ENCODE assay signal across 11 cellular contexts in genomic region chr7:138125598-138126111, GRCh38. TPM values are rescaled to one million over a fixed set of nuclear protein-coding genes. Genes with fewer than 3 reads are reported as not detected.
DNase-seq lines count a peak whose midpoint lies in the region; ATAC-seq and TF ChIP-seq lines count a peak whose summit lies in the region.
"Had no signal": no experiment of that assay in that cellular context is flagged by ENCODE, and none has a peak within 500 bp of the region (broad histone marks: within the 10 kb centered on the region; RNA-seq: fewer than 3 reads in every experiment).

No MANE protein-coding gene starts in this region.

- H3K79me2 ChIP-seq in PC-9 (ENCODE audit: low read depth): no peaks in the 10 kb centered on the region

- H3K4me1 Mint-ChIP-seq in memory B cell: no peaks in the 10 kb centered on the region

- POLR2A ChIA-PET in PC-9 (lab: Charles Lee; ENCODE audit: unreplicated experiment): no interaction called here

- intact Hi-C loops in PC-9 (cut with micrococcal nuclease; ENCODE audit: unreplicated experiment): no loop called here
- intact Hi-C loops in lower leg skin (cut with DNase I; ENCODE audit: low total_unique reads): no loop called here

- H3K36me3 ChIP-seq in PC-9 (ENCODE audit: low read depth): no peaks in the 10 kb centered on the region
- H3K36me3 ChIP-seq: tibial nerve had no signal

- H3K9me2 ChIP-seq in PC-9 (ENCODE audit: insufficient read depth): no peaks in the 10 kb centered on the region

- no peaks in the 10 kb centered on the region for H3K27me3 ChIP-seq in PC-9 (ENCODE audit: insufficient read depth, low read depth)
- H3K27me3 ChIP-seq: tibial nerve had no signal

- CTCF ChIA-PET in PC-9 (lab: Charles Lee): no interaction called here

- no peaks in the 10 kb centered on the region for H4K20me1 ChIP-seq in PC-9 (ENCODE audit: insufficient read depth)

- TF ChIP-seq POLR2A in lower leg skin (IDR thresholded peaks at IDR 0.05): no peak

- WGBS in lower leg skin, 2 donors: 72 to 78% methylated on average over 2 of the region's 2 CpGs

- peak overlapping the region; percentile 57 for H3K4me2 ChIP-seq in PC-9

- H3K36me3 Mint-ChIP-seq in memory B cell: no peaks in the 10 kb centered on the region

- BruUV-seq in PC-9 (replicated peaks; lab: Mats Ljungman, UMichigan): no TSS peak

- H3K4me3 ChIP-seq in PC-9 (no peak overlapping the region), lower leg skin (ENCODE audit: low read depth, poor library complexity, severe bottlenecking) (no peak overlapping the region)
- H3K4me3 ChIP-seq: tibial nerve had no signal

- H3K27ac ChIP-seq in PC-9: peak overlapping the region; percentile 71

- H3K27ac Mint-ChIP-seq in memory B cell: no peak overlapping the region
- H3K27ac Mint-ChIP-seq: activated T-cell treated with anti-CD3 and anti-CD28 coated beads, Interleukin-2, amount 50 U/mL, for 24 hours had no signal

- H2AFZ ChIP-seq in PC-9: 0 out of 2 replicates have a peak overlapping the region, but pooled peaks have one; percentile 31

- H3K4me3 Mint-ChIP-seq in memory B cell: no peak overlapping the region
- H3K4me3 Mint-ChIP-seq: activated T-cell treated with anti-CD3 and anti-CD28 coated beads, Interleukin-2, amount 50 U/mL, for 24 hours had no signal

- H3K4me1 ChIP-seq in PC-9 (replicated peaks; ENCODE audit: insufficient read depth): peaks cover 19% of the 10 kb centered on the region

- peaks cover 2% of the 10 kb centered on the region; the same call in 1 of the 2 replicates for H3K9me3 ChIP-seq in PC-9 (ENCODE audit: insufficient read depth, low read depth)

- TF ChIP-seq CTCF in PC-9 (conservative IDR thresholded peaks at IDR 0.05): no peak
- no peak for TF ChIP-seq CTCF in lower leg skin (IDR thresholded peaks at IDR 0.05)

- no peaks in the 10 kb centered on the region for H3K27me3 Mint-ChIP-seq in memory B cell
- H3K27me3 Mint-ChIP-seq: activated T-cell treated with anti-CD3 and anti-CD28 coated beads, Interleukin-2, amount 50 U/mL, for 24 hours had no signal

- peaks cover 10% of the 10 kb centered on the region for H3F3A ChIP-seq in PC-9 (ENCODE audit: insufficient read depth, low read depth)

- H3K9me3 Mint-ChIP-seq in memory B cell: peaks cover 3% of the 10 kb centered on the region
- H3K9me3 Mint-ChIP-seq: activated T-cell treated with anti-CD3 and anti-CD28 coated beads, Interleukin-2, amount 50 U/mL, for 24 hours had no signal

- peak; percentile 97 for ATAC-seq in GM18511 (IDR thresholded peaks at IDR 0.05; ENCODE audit: unreplicated experiment)
- peak; percentile 90 for ATAC-seq in HG02623 (IDR thresholded peaks at IDR 0.05; ENCODE audit: unreplicated experiment)
- ATAC-seq in memory B cell (ENCODE audit: low read depth): peak; percentile 59
- no peak for ATAC-seq in GM19467 (IDR thresholded peaks at IDR 0.05; ENCODE audit: unreplicated experiment)

- peak in 1 of 2 experiments; percentile 67 for DNase-seq in PC-9
- no peak for DNase-seq in memory B cell (ENCODE audit: low spot score in 2 of 2)
- DNase-seq in activated CD4-positive, alpha-beta T cell treated with anti-CD3 and anti-CD28 coated beads for 48 hours: no peak
- DNase-seq in amygdala (lab: John Stamatoyannopoulos, UW): no peak
- no peak for DNase-seq in lower leg skin (ENCODE audit: low spot score in 2 of 2)
- DNase-seq: activated T-cell treated with anti-CD3 and anti-CD28 coated beads, Interleukin-2, amount 50 U/mL, for 24 hours had no signal

RNA-seq across cellular contexts. Expression of gene AKR1D1, which starts 49.4 kb away (rescaled TPM):
- total RNA-seq in PC-9 (2021) (not detected in 2 replicates), lower leg skin (under 1 TPM in 1 of 4 donors, not detected in 3; 0.10 TPM)
- total RNA-seq: lung microvascular endothelial cell, tibial nerve had no signal
